Comparison of ENCODE assay signal across 1 cellular context in genomic region chr9:121107041-121107440, GRCh38.
TF ChIP-seq lines count a peak whose summit lies in the region.

No MANE protein-coding gene starts in this region.

TF ChIP-seq in HCT116, 20 proteins besides CTCF, POLR2A, EP300 and RAD21:
- no peak for TF ChIP-seq SRF (IDR thresholded peaks at IDR 0.05; ENCODE audit: low read depth)
- TF ChIP-seq ZNF274 (IDR thresholded peaks at IDR 0.05; ENCODE audit: low read depth, low read length), result no peak
- TF ChIP-seq SIN3A (IDR thresholded peaks at IDR 0.05; ENCODE audit: low read depth), result no peak
- TF ChIP-seq JUND (IDR thresholded peaks at IDR 0.05), result no peak
- TF ChIP-seq FOSL1 (IDR thresholded peaks at IDR 0.05; ENCODE audit: low read depth), result no peak
- no peak for TF ChIP-seq EGR1 (IDR thresholded peaks at IDR 0.05; ENCODE audit: low read depth)
- no peak for TF ChIP-seq MAX (IDR thresholded peaks at IDR 0.05)
- TF ChIP-seq EZH2phosphoT487 (IDR thresholded peaks at IDR 0.05; ENCODE audit: borderline replicate concordance), result no peak
- TF ChIP-seq POLR2AphosphoS5 (IDR thresholded peaks at IDR 0.05; ENCODE audit: low read depth, low read length), result no peak
- TF ChIP-seq REST (IDR thresholded peaks at IDR 0.05; ENCODE audit: low read depth), result no peak
- no peak for TF ChIP-seq ZBTB33 (IDR thresholded peaks at IDR 0.05; ENCODE audit: extremely low read depth, insufficient replicate concordance, low read length)
- no peak for TF ChIP-seq ZFX (IDR thresholded peaks at IDR 0.05)
- no peak for TF ChIP-seq EZH2 (IDR thresholded peaks at IDR 0.05)
- TF ChIP-seq TCF7L2 (IDR thresholded peaks at IDR 0.05; ENCODE audit: borderline replicate concordance, extremely low read depth, insufficient read depth, insufficient read length), result no peak
- TF ChIP-seq CBX3 (IDR thresholded peaks at IDR 0.05; ENCODE audit: low read depth), result no peak
